In genomic region chr6:112595841-112596240, GRCh38 we compare ENCODE assay signal across 33 cellular contexts.
"Had no signal": no experiment of that assay in that cellular context is flagged by ENCODE, and none has a peak within 500 bp of the region (broad histone marks: within the 10 kb centered on the region; RNA-seq: fewer than 3 reads in every experiment).

No MANE protein-coding gene starts in this region.

- ATAC-seq: activated CD4-positive, alpha-beta T cell treated with anti-CD3 and anti-CD28 coated beads for 36 hours; activated CD4-positive, CD25-positive, alpha-beta regulatory T cell treated with anti-CD3 and anti-CD28 coated beads, Interleukin-2, amount 50 U/mL, for 24 hours; activated CD8-positive, alpha-beta T cell treated with anti-CD3 and anti-CD28 coated beads, Interleukin-2, amount 10 ng/mL, durations not matched to agents 7 days and 5 days; body of pancreas; Panc1; WTC11 had no signal

- H3K36me3 Mint-ChIP-seq: activated naive CD4-positive, alpha-beta T cell treated with anti-CD3 and anti-CD28 coated beads, Interleukin-2, amount 50 U/mL, for 24 hours; activated naive CD8-positive, alpha-beta T cell treated with anti-CD3 and anti-CD28 coated beads, Interleukin-2, amount 10 ng/mL, durations not matched to agents 7 days and 5 days had no signal

- H3K4me1 Mint-ChIP-seq: activated CD4-positive, alpha-beta T cell treated with anti-CD3 and anti-CD28 coated beads for 36 hours; activated CD4-positive, alpha-beta T cell treated with anti-CD3 and anti-CD28 coated beads, Interleukin-2, amount 10 ng/mL, durations not matched to agents 7 days and 5 days; activated naive CD4-positive, alpha-beta T cell treated with anti-CD3 and anti-CD28 coated beads, Interleukin-2, amount 50 U/mL, for 24 hours; activated naive CD8-positive, alpha-beta T cell treated with anti-CD3 and anti-CD28 coated beads, Interleukin-2, amount 10 ng/mL, durations not matched to agents 7 days and 5 days had no signal

- H3K4me3 Mint-ChIP-seq: activated CD4-positive, alpha-beta T cell treated with anti-CD3 and anti-CD28 coated beads for 36 hours; activated CD4-positive, alpha-beta T cell treated with anti-CD3 and anti-CD28 coated beads, Interleukin-2, amount 10 ng/mL, durations not matched to agents 7 days and 5 days; activated CD8-positive, alpha-beta T cell treated with anti-CD3 and anti-CD28 coated beads, Interleukin-2, amount 10 ng/mL, durations not matched to agents 7 days and 5 days; activated naive CD4-positive, alpha-beta T cell treated with anti-CD3 and anti-CD28 coated beads, Interleukin-2, amount 50 U/mL, for 24 hours; activated naive CD8-positive, alpha-beta T cell treated with anti-CD3 and anti-CD28 coated beads, Interleukin-2, amount 10 ng/mL, durations not matched to agents 7 days and 5 days; activated T-cell treated with anti-CD3 and anti-CD28 coated beads, Interleukin-2, amount 50 U/mL, for 24 hours; T-helper 1 cell treated with Interleukin-12 subunit alpha and Interleukin-12 subunit beta and Interleukin-4 antibody, amounts not matched to agents 30 μg/mL and 1 μg/mL, for 36 hours; T-helper 2 cell treated with Interferon-gamma antibody and Interleukin-4, amounts not matched to agents 5 μg/mL and 100 μg/mL, for 36 hours; WTC11 had no signal

- H3K4me3 ChIP-seq: ascending aorta, body of pancreas, breast epithelium, SJCRH30, SK-N-MC had no signal

- H3K27ac ChIP-seq: ascending aorta, body of pancreas, breast epithelium, SJCRH30, SK-N-MC had no signal

- DNase-seq: activated CD4-positive, alpha-beta T cell treated with anti-CD3 and anti-CD28 coated beads for 36 hours; activated CD4-positive, alpha-beta T cell treated with anti-CD3 and anti-CD28 coated beads, Interleukin-2, amount 10 ng/mL, durations not matched to agents 7 days and 5 days; activated CD4-positive, alpha-beta T cell treated with anti-CD3 and anti-CD28 coated beads, Interleukin-2, amount 50 U/mL, for 48 hours; activated CD8-positive, alpha-beta T cell treated with anti-CD3 and anti-CD28 coated beads, Interleukin-2, amount 10 ng/mL, durations not matched to agents 7 days and 5 days; activated gamma-delta T cell; activated naive CD4-positive, alpha-beta T cell treated with Interleukin-2 at 50 U/mL for 16 hours; activated naive CD8-positive, alpha-beta T cell treated with anti-CD3 and anti-CD28 coated beads, Interleukin-2, amount 10 ng/mL, durations not matched to agents 7 days and 5 days; activated T-cell treated with anti-CD3 and anti-CD28 coated beads, Interleukin-2, amount 50 U/mL, for 24 hours; amygdala; body of pancreas; NCI-H1048; NCI-H1105 treated with DMSO at 0.1 percent for 48 hours; NCI-H1436; NCI-H1694; NCI-H1930; NCI-H2107; NCI-H2171; NCI-H446; NCI-H510A treated with DMSO at 0.1 percent for 48 hours; NCI-H526 treated with DMSO at 0.1 percent for 48 hours; NCI-H774; SHP77 had no signal

- H3K27me3 Mint-ChIP-seq: activated CD4-positive, alpha-beta T cell treated with anti-CD3 and anti-CD28 coated beads for 36 hours; activated CD4-positive, alpha-beta T cell treated with anti-CD3 and anti-CD28 coated beads, Interleukin-2, amount 10 ng/mL, durations not matched to agents 7 days and 5 days; activated naive CD4-positive, alpha-beta T cell treated with anti-CD3 and anti-CD28 coated beads, Interleukin-2, amount 50 U/mL, for 24 hours; activated naive CD8-positive, alpha-beta T cell treated with anti-CD3 and anti-CD28 coated beads, Interleukin-2, amount 10 ng/mL, durations not matched to agents 7 days and 5 days; activated T-cell treated with anti-CD3 and anti-CD28 coated beads, Interleukin-2, amount 50 U/mL, for 24 hours had no signal

- H3K27ac Mint-ChIP-seq: activated CD4-positive, alpha-beta T cell treated with anti-CD3 and anti-CD28 coated beads for 36 hours; activated CD4-positive, alpha-beta T cell treated with anti-CD3 and anti-CD28 coated beads, Interleukin-2, amount 10 ng/mL, durations not matched to agents 7 days and 5 days; activated CD8-positive, alpha-beta T cell treated with anti-CD3 and anti-CD28 coated beads, Interleukin-2, amount 10 ng/mL, durations not matched to agents 7 days and 5 days; activated naive CD4-positive, alpha-beta T cell treated with anti-CD3 and anti-CD28 coated beads, Interleukin-2, amount 50 U/mL, for 24 hours; activated naive CD8-positive, alpha-beta T cell treated with anti-CD3 and anti-CD28 coated beads, Interleukin-2, amount 10 ng/mL, durations not matched to agents 7 days and 5 days; activated T-cell treated with anti-CD3 and anti-CD28 coated beads, Interleukin-2, amount 50 U/mL, for 24 hours; activated T-helper 2 cell treated with anti-CD3 and anti-CD28 coated beads, Interferon-gamma antibody, Interleukin-2, Interleukin-4, amounts not matched to agents 10 μg/mL and 5 μg/mL and 100 μg/mL, durations not matched to agents 14 hours and 24 hours and 36 hours; T-helper 1 cell treated with Interleukin-12 subunit alpha and Interleukin-12 subunit beta and Interleukin-4 antibody, amounts not matched to agents 30 μg/mL and 1 μg/mL, for 36 hours; T-helper 2 cell treated with Interferon-gamma antibody and Interleukin-4, amounts not matched to agents 5 μg/mL and 100 μg/mL, for 36 hours; WTC11 had no signal

- H3K9me3 Mint-ChIP-seq: activated naive CD8-positive, alpha-beta T cell treated with anti-CD3 and anti-CD28 coated beads, Interleukin-2, amount 10 ng/mL, durations not matched to agents 7 days and 5 days; T-helper 1 cell treated with Interleukin-12 subunit alpha and Interleukin-12 subunit beta and Interleukin-4 antibody, amounts not matched to agents 30 μg/mL and 1 μg/mL, for 36 hours; T-helper 2 cell treated with Interferon-gamma antibody and Interleukin-4, amounts not matched to agents 5 μg/mL and 100 μg/mL, for 36 hours had no signal
